ENCODE assay signal across 34 cellular contexts in the genomic region with DNA sequence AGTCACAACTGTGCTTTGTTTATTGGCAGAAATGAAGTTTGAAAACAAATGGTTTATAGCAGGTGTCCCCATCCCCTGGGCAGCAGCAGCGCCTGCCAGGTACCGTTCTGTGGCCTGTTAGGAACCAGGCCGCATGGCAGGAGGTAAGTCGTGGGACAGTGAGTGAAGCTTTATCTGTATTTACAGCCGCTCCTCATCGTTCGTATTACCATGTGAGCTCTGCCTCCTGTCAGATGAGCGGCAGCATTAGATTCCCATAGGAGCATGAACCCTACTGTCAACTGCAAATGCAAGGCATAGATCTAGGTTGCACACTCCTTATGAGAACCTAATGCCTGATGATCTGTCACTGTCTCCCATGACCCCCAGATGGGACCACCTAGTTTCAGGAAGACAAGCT.
"Had no signal": no experiment of that assay in that cellular context is flagged by ENCODE, and none has a peak within 500 bp of the region (broad histone marks: within the 10 kb centered on the region; RNA-seq: fewer than 3 reads in every experiment).

No MANE protein-coding gene starts in this region.

- H3K4me3 ChIP-seq: MG63 had no signal

- H3K9me3 ChIP-seq: MG63 had no signal

- H3K36me3 ChIP-seq: MG63 had no signal

- DNase-seq: Karpas-422, Kasumi-1, MG63, MM.1S, MV-4-11, NCI-H1048, NCI-H1092, NCI-H1092 treated with DMSO at 0.1 percent for 48 hours, NCI-H1105, NCI-H1105 treated with DMSO at 0.1 percent for 48 hours, NCI-H1417, NCI-H1417 treated with DMSO at 0.1 percent for 48 hours, NCI-H1436, NCI-H1436 treated with DMSO at 0.1 percent for 48 hours, NCI-H146, NCI-H187, NCI-H187 treated with DMSO at 0.1 percent for 48 hours, NCI-H1930, NCI-H2029, NCI-H2029 treated with DMSO at 0.1 percent for 48 hours, NCI-H2081, NCI-H2081 treated with DMSO at 0.1 percent for 48 hours, NCI-H2107, NCI-H2171, NCI-H2171 treated with DMSO at 0.1 percent for 48 hours, NCI-H2227 treated with DMSO at 0.1 percent for 48 hours, NCI-H226, NCI-H345, NCI-H446, NCI-H446 treated with DMSO at 0.1 percent for 48 hours, NCI-H510A, NCI-H510A treated with DMSO at 0.1 percent for 48 hours, NCI-H524, NCI-H524 treated with DMSO at 0.1 percent for 48 hours had no signal
